In the genomic region with DNA sequence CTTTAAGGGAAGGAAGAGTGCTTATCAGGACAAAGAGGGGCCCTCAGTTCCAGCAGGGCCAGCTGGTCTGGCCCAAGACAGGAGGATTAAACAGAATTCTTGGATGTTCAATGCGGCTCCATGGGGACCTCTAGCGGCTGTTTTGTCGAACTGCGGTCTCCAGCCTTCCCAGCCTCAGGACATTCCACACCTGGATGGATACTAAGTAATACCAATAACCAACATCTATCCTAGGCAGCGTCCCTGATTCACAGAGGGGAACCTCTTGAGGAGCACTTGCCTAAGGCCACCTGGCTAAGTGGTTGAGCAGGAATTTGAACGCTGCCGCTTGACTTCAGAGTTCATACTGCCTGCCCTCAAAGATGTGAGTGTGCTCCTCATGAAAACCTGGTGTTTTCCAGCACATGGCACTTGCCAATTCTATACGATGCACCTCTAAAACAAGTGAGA, we compare ENCODE assay signal across 9 cellular contexts. TPM values are rescaled to one million over a fixed set of nuclear protein-coding genes. Genes with fewer than 3 reads are reported as not detected.
DNase-seq lines count a peak whose midpoint lies in the region; ATAC-seq and TF ChIP-seq lines count a peak whose summit lies in the region.
"Had no signal": no experiment of that assay in that cellular context is flagged by ENCODE, and none has a peak within 500 bp of the region (broad histone marks: within the 10 kb centered on the region; RNA-seq: fewer than 3 reads in every experiment).

No MANE protein-coding gene starts in this region.

- H3K4me1 ChIP-seq in DND-41 (ENCODE audit: insufficient read depth, low read length): peaks cover 14% of the 10 kb centered on the region

- H3K9me3 Mint-ChIP-seq in activated B cell treated with CpG ODN at 0.5 μM for 24 hours: no peaks in the 10 kb centered on the region
- H3K9me3 Mint-ChIP-seq in central memory CD8-positive, alpha-beta T cell: no peaks in the 10 kb centered on the region
- H3K9me3 Mint-ChIP-seq: activated naive CD4-positive, alpha-beta T cell treated with anti-CD3 and anti-CD28 coated beads, Interleukin-2, amount 50 U/mL, for 24 hours had no signal

- peak; percentile 70 for DNase-seq in DND-41
- peak; percentile 75 for DNase-seq in NCI-H2196 (lab: John Stamatoyannopoulos, UW; ENCODE audit: unreplicated experiment)
- peak; percentile 36 for DNase-seq in activated B cell treated with CpG ODN at 0.5 μM for 24 hours
- peak; percentile 26 to 53 for DNase-seq in central memory CD8-positive, alpha-beta T cell (ENCODE audit: low spot score in 2 of 2)
- DNase-seq in kidney epithelial cell (ENCODE audit: low read depth): no peak
- DNase-seq in stimulated activated CD4-positive, alpha-beta T cell treated with anti-CD3 and anti-CD28 coated beads, Interleukin-2, amount 100 ng/mL, for 48 hours: peak; percentile 61 to 71

- no peak overlapping the region for H3K9ac ChIP-seq in DND-41 (ENCODE audit: low read depth, low read length)

- H3K9me3 ChIP-seq in DND-41 (ENCODE audit: insufficient read depth, low read length, severe bottlenecking): no peaks in the 10 kb centered on the region

- H2AFZ ChIP-seq in DND-41 (ENCODE audit: low read depth, low read length): no peak overlapping the region

- H3K4me2 ChIP-seq in DND-41 (ENCODE audit: insufficient read depth, low read length): no peak overlapping the region

- no peaks in the 10 kb centered on the region for H3K27me3 Mint-ChIP-seq in activated B cell treated with CpG ODN at 0.5 μM for 24 hours
- H3K27me3 Mint-ChIP-seq in central memory CD8-positive, alpha-beta T cell: no peaks in the 10 kb centered on the region
- H3K27me3 Mint-ChIP-seq: activated naive CD4-positive, alpha-beta T cell treated with anti-CD3 and anti-CD28 coated beads, Interleukin-2, amount 50 U/mL, for 24 hours had no signal

- intact Hi-C loops in activated B cell treated with CpG ODN at 0.5 μM for 24 hours (cut with micrococcal nuclease): loop anchor here (1.0 to 5.0 kb wide), 6 partner anchors 77 to 622 kb away; no protein-coding TSS in a partner anchor

- no peaks in the 10 kb centered on the region for H4K20me1 ChIP-seq in DND-41 (ENCODE audit: insufficient read depth, low read length)

- POLR2A ChIA-PET in activated B cell treated with CpG ODN at 0.5 μM for 24 hours (lab: Charles Lee): no interaction called here

- peak overlapping the region; percentile 55 for H3K27ac ChIP-seq in DND-41 (ENCODE audit: low read length)

- no peaks in the 10 kb centered on the region for H3K27me3 ChIP-seq in DND-41 (ENCODE audit: insufficient read depth, low read length, poor library complexity)
- H3K27me3 ChIP-seq in kidney epithelial cell (ENCODE audit: control insufficient read depth, insufficient read depth, low read length): no peaks in the 10 kb centered on the region

- ATAC-seq in DND-41 (ENCODE audit: insufficient read depth, low read depth) (peak; percentile 87), HG02678 (IDR thresholded peaks at IDR 0.05; ENCODE audit: unreplicated experiment) (peak; percentile 69), activated B cell treated with CpG ODN at 0.5 μM for 24 hours (ENCODE audit: low read depth) (peak; percentile 78), HG02870 (IDR thresholded peaks at IDR 0.05; ENCODE audit: unreplicated experiment) (no peak)
- no peak for ATAC-seq in central memory CD8-positive, alpha-beta T cell (replicated peaks; ENCODE audit: extremely low read depth, poor library complexity, severe bottlenecking)

- H3K4me3 ChIP-seq in DND-41 (ENCODE audit: low read depth in 1 of 2, low read length in 2 of 2) (no peak overlapping the region), kidney epithelial cell (ENCODE audit: low read depth, low read length) (no peak overlapping the region)

- H3K36me3 ChIP-seq in DND-41 (ENCODE audit: insufficient read depth, low read length): no peaks in the 10 kb centered on the region
- no peaks in the 10 kb centered on the region for H3K36me3 ChIP-seq in kidney epithelial cell (ENCODE audit: control insufficient read depth, insufficient read depth, low read length)

- H3K79me2 ChIP-seq in DND-41 (ENCODE audit: insufficient read depth, low read length): no peaks in the 10 kb centered on the region

- peaks cover 4% of the 10 kb centered on the region for H3K4me1 Mint-ChIP-seq in activated B cell treated with CpG ODN at 0.5 μM for 24 hours
- no peaks in the 10 kb centered on the region for H3K4me1 Mint-ChIP-seq in central memory CD8-positive, alpha-beta T cell

- H3K27ac Mint-ChIP-seq in activated B cell treated with CpG ODN at 0.5 μM for 24 hours: no peak overlapping the region
- H3K27ac Mint-ChIP-seq in central memory CD8-positive, alpha-beta T cell (ENCODE audit: low read depth): no peak overlapping the region
- H3K27ac Mint-ChIP-seq: activated naive CD4-positive, alpha-beta T cell treated with anti-CD3 and anti-CD28 coated beads, Interleukin-2, amount 50 U/mL, for 24 hours had no signal

- no peak overlapping the region for H3K4me3 Mint-ChIP-seq in activated B cell treated with CpG ODN at 0.5 μM for 24 hours
- H3K4me3 Mint-ChIP-seq in central memory CD8-positive, alpha-beta T cell: no peak overlapping the region
- H3K4me3 Mint-ChIP-seq: activated naive CD4-positive, alpha-beta T cell treated with anti-CD3 and anti-CD28 coated beads, Interleukin-2, amount 50 U/mL, for 24 hours had no signal

- TF ChIP-seq CTCF in DND-41 (IDR thresholded peaks at IDR 0.05; ENCODE audit: borderline replicate concordance, extremely low read depth, low read length, poor library complexity, severe bottlenecking): peak; percentile 96
- no peak for TF ChIP-seq CTCF in activated B cell treated with CpG ODN at 0.5 μM for 24 hours (IDR thresholded peaks at IDR 0.05)
- TF ChIP-seq CTCF in kidney epithelial cell (IDR thresholded peaks at IDR 0.05; ENCODE audit: insufficient read depth, low read length, poor library complexity, severe bottlenecking): peak; percentile 92

- CTCF ChIA-PET in activated B cell treated with CpG ODN at 0.5 μM for 24 hours (lab: Charles Lee): interaction anchor here (0.7 to 5.7 kb wide), 37 partner anchors 13 to 625 kb away, joined by 3 to 54 read pairs (median 6); partner anchors contain the start of genes CREG1 and POU2F1

- no peaks in the 10 kb centered on the region for H3K36me3 Mint-ChIP-seq in activated B cell treated with CpG ODN at 0.5 μM for 24 hours (ENCODE audit: low read depth)
- no peaks in the 10 kb centered on the region for H3K36me3 Mint-ChIP-seq in central memory CD8-positive, alpha-beta T cell (ENCODE audit: insufficient read depth)
- H3K36me3 Mint-ChIP-seq: activated naive CD4-positive, alpha-beta T cell treated with anti-CD3 and anti-CD28 coated beads, Interleukin-2, amount 50 U/mL, for 24 hours had no signal

RNA-seq across cellular contexts. Expression of gene CD247, which starts 15.5 kb away (rescaled TPM):
- total RNA-seq in activated B cell treated with CpG ODN at 0.5 μM for 24 hours (1.0 and 2.1 TPM in 2 replicates), kidney epithelial cell (not detected in 2 replicates)

RNA-seq across cellular contexts. Expression of gene CREG1, which starts 19.7 kb away (rescaled TPM):
- total RNA-seq in activated B cell treated with CpG ODN at 0.5 μM for 24 hours (3.1 and 3.8 TPM in 2 replicates), kidney epithelial cell (48.9 and 57.3 TPM in 2 replicates)

Comparison
In these comparisons a context has a peak if more than half of its experiments do, and no peak if none do; other contexts are left out.
1. ATAC-seq: peak in DND-41 (single experiment), HG02678 (single experiment) and activated B cell treated with CpG ODN at 0.5 μM for 24 hours (single experiment); none in central memory CD8-positive, alpha-beta T cell (single experiment) and HG02870 (single experiment).
2. RNA of gene CREG1, which starts 19.7 kb away (total RNA-seq): 48.9 to 57.3 TPM in kidney epithelial cell; 3.1 to 3.8 TPM in activated B cell treated with CpG ODN at 0.5 μM for 24 hours; every median in the first group is over 10 times any median in the second.